In the genomic region with DNA sequence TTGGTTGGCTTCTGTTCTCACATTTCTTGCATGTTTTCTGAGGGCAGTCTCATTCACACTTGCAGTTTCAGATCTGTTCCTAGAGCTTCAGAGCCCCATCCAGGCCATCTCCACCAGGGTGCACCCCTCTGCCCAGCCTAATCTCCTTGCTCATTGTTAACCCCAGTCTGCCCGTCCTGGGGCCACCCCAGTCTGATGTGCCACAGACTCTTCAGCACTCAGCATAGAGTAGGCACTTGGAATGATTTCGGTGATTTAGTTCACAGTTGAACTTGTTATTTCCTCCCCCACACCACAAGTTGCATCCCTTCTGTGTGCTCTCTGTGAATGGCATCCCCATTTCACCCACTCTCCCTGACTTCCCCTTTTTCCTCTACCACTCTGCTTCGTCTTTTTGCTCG, we compare ENCODE assay signal across 8 cellular contexts. TPM values are rescaled to one million over a fixed set of nuclear protein-coding genes. Genes with fewer than 3 reads are reported as not detected.
A peak's percentile ranks its signal among the peaks of the same experiment; 100 is the strongest.
DNase-seq lines count a peak whose midpoint lies in the region; ATAC-seq, FAIRE-seq and TF ChIP-seq lines count a peak whose summit lies in the region.

No MANE protein-coding gene starts in this region.

- CTCF ChIA-PET in activated CD8-positive, alpha-beta memory T cell treated with anti-CD3 and anti-CD28 coated beads, Interleukin-2, amount 10 ng/mL, durations not matched to agents 7 days and 5 days (lab: Charles Lee), result interaction anchor here (0.5 kb wide), 1 partner anchor 313 kb away, joined by 3 read pairs; no protein-coding TSS in a partner anchor

- no peak for FAIRE-seq in D721Med (lab: Jason Lieb, UNC)

- H3K4me3 Mint-ChIP-seq in activated CD8-positive, alpha-beta memory T cell treated with anti-CD3 and anti-CD28 coated beads, Interleukin-2, amount 10 ng/mL, durations not matched to agents 7 days and 5 days, result no peak overlapping the region

- H3K9ac ChIP-seq in OCI-LY1 (ENCODE audit: low read length), result no peak overlapping the region

- H3K4me3 ChIP-seq in OCI-LY1 (ENCODE audit: low read depth, low read length, poor library complexity, severe bottlenecking) (no peak overlapping the region), upper lobe of right lung (no peak overlapping the region), left ventricle myocardium inferior (no peak overlapping the region)

- no peaks in the 10 kb centered on the region for H3K36me3 ChIP-seq in OCI-LY1 (ENCODE audit: insufficient read depth, low read length)
- no peaks in the 10 kb centered on the region for H3K36me3 ChIP-seq in upper lobe of right lung
- H3K36me3 ChIP-seq in left ventricle myocardium inferior, result no peaks in the 10 kb centered on the region

- H3K27ac Mint-ChIP-seq in activated CD8-positive, alpha-beta memory T cell treated with anti-CD3 and anti-CD28 coated beads, Interleukin-2, amount 10 ng/mL, durations not matched to agents 7 days and 5 days, result no peak overlapping the region

- TF ChIP-seq CTCF in OCI-LY1 (IDR thresholded peaks at IDR 0.05; ENCODE audit: low read length) (0 out of 2 replicates have a peak, but pooled peaks have one; percentile 8), upper lobe of right lung (IDR thresholded peaks at IDR 0.05) (no peak), D721Med (IDR thresholded peaks at IDR 0.05; ENCODE audit: insufficient read depth, missing control alignments) (no peak), left ventricle myocardium inferior (IDR thresholded peaks at IDR 0.05; ENCODE audit: borderline replicate concordance) (no peak)

- H3K4me1 ChIP-seq in OCI-LY1 (ENCODE audit: insufficient read depth, low read length, severe bottlenecking) (peaks cover 17% of the 10 kb centered on the region), upper lobe of right lung (peaks cover 29% of the 10 kb centered on the region), left ventricle myocardium inferior (peaks cover 40% of the 10 kb centered on the region)

- H3K27ac ChIP-seq in OCI-LY1 (ENCODE audit: low read depth, low read length, poor library complexity, severe bottlenecking), result no peak overlapping the region
- no peak overlapping the region for H3K27ac ChIP-seq in upper lobe of right lung
- H3K27ac ChIP-seq in left ventricle myocardium inferior (replicated peaks), result no peak overlapping the region

- H3K9me2 ChIP-seq in OCI-LY1 (ENCODE audit: low read depth, low read length), result no peaks in the 10 kb centered on the region

- H3K79me2 ChIP-seq in OCI-LY1 (ENCODE audit: insufficient read depth, low read length), result no peaks in the 10 kb centered on the region

- H3K4me1 Mint-ChIP-seq in activated CD8-positive, alpha-beta memory T cell treated with anti-CD3 and anti-CD28 coated beads, Interleukin-2, amount 10 ng/mL, durations not matched to agents 7 days and 5 days, result peaks cover 12% of the 10 kb centered on the region

- no peak overlapping the region for H2AFZ ChIP-seq in OCI-LY1 (ENCODE audit: low read length)

- no peak overlapping the region for H3K4me2 ChIP-seq in OCI-LY1 (ENCODE audit: low read length)

- peak; percentile 45 for ATAC-seq in activated CD8-positive, alpha-beta memory T cell treated with anti-CD3 and anti-CD28 coated beads, Interleukin-2, amount 10 ng/mL, durations not matched to agents 7 days and 5 days
- peak; percentile 89 for ATAC-seq in HG02885 (IDR thresholded peaks at IDR 0.05; ENCODE audit: poor library complexity, unreplicated experiment)
- ATAC-seq in upper lobe of right lung, result peak; percentile 89

- no peaks in the 10 kb centered on the region for H4K20me1 ChIP-seq in OCI-LY1 (ENCODE audit: insufficient read depth, low read length)

- H3F3A ChIP-seq in OCI-LY1 (ENCODE audit: insufficient read depth, low read length), result no peaks in the 10 kb centered on the region

- no peaks in the 10 kb centered on the region for H3K9me3 Mint-ChIP-seq in activated CD8-positive, alpha-beta memory T cell treated with anti-CD3 and anti-CD28 coated beads, Interleukin-2, amount 10 ng/mL, durations not matched to agents 7 days and 5 days (ENCODE audit: low read depth)

- no peaks in the 10 kb centered on the region for H3K9me3 ChIP-seq in OCI-LY1 (ENCODE audit: low read length)
- H3K9me3 ChIP-seq in upper lobe of right lung, result no peaks in the 10 kb centered on the region
- no peaks in the 10 kb centered on the region for H3K9me3 ChIP-seq in left ventricle myocardium inferior (replicated peaks)

- no peaks in the 10 kb centered on the region for H3K27me3 Mint-ChIP-seq in activated CD8-positive, alpha-beta memory T cell treated with anti-CD3 and anti-CD28 coated beads, Interleukin-2, amount 10 ng/mL, durations not matched to agents 7 days and 5 days

- peaks cover 5% of the 10 kb centered on the region for H3K36me3 Mint-ChIP-seq in activated CD8-positive, alpha-beta memory T cell treated with anti-CD3 and anti-CD28 coated beads, Interleukin-2, amount 10 ng/mL, durations not matched to agents 7 days and 5 days

- intact Hi-C loops in upper lobe of right lung (cut with DNase I) (no loop called here), left ventricle myocardium inferior (cut with micrococcal nuclease) (no loop called here)

- H3K27me3 ChIP-seq in OCI-LY1 (ENCODE audit: insufficient read depth, low read length) (no peaks in the 10 kb centered on the region), upper lobe of right lung (no peaks in the 10 kb centered on the region), left ventricle myocardium inferior (ENCODE audit: low read depth) (no peaks in the 10 kb centered on the region)

- DNase-seq in activated CD8-positive, alpha-beta memory T cell treated with anti-CD3 and anti-CD28 coated beads, Interleukin-2, amount 10 ng/mL, durations not matched to agents 7 days and 5 days, result no peak
- no peak for DNase-seq in activated CD8-positive, alpha-beta memory T cell treated with anti-CD3 and anti-CD28 coated beads, Interleukin-2, amount 50 U/mL, for 48 hours
- DNase-seq in upper lobe of right lung, result no peak
- DNase-seq in D721Med (ENCODE audit: insufficient read length, low spot score), result no peak
- no peak for DNase-seq in GOT3 (lab: John Stamatoyannopoulos, UW)
- no peak for DNase-seq in left ventricle myocardium inferior

RNA-seq across cellular contexts. Expression of a gene that starts 41.3 kb away (rescaled TPM):
- 10 to 100 TPM; 21.7 to 22.6 TPM for total RNA-seq in activated CD8-positive, alpha-beta memory T cell treated with anti-CD3 and anti-CD28 coated beads, Interleukin-2, amount 10 ng/mL, durations not matched to agents 7 days and 5 days
- total RNA-seq in upper lobe of right lung (85.0 TPM), left ventricle myocardium inferior (46.2 TPM)
